ENCODE assay signal across 14 cellular contexts in genomic region chr11:35893796-35894475, GRCh38. TPM values are rescaled to one million over a fixed set of nuclear protein-coding genes. Genes with fewer than 3 reads are reported as not detected.
DNase-seq lines count a peak whose midpoint lies in the region; ATAC-seq, FAIRE-seq and TF ChIP-seq lines count a peak whose summit lies in the region.
"Had no signal": no experiment of that assay in that cellular context is flagged by ENCODE, and none has a peak within 500 bp of the region (broad histone marks: within the 10 kb centered on the region; RNA-seq: fewer than 3 reads in every experiment).

No MANE protein-coding gene starts in this region.

- TF ChIP-seq CTCF in bronchial epithelial cell (IDR thresholded peaks at IDR 0.05; ENCODE audit: insufficient read depth, low read length, severe bottlenecking) (no peak), mucosa of descending colon (IDR thresholded peaks at IDR 0.05) (no peak), stomach (IDR thresholded peaks at IDR 0.05) (no peak)

- no peak for TF ChIP-seq EP300 in stomach (IDR thresholded peaks at IDR 0.05)

- no peak for TF ChIP-seq POLR2A in stomach (IDR thresholded peaks at IDR 0.05)

- 35 to 47% (median 38%) methylated on average over 8 of the region's 8 CpGs for WGBS in stomach, 5 donors

- DNase-seq in DMS79 treated with DMSO at 0.1 percent for 48 hours (lab: John Stamatoyannopoulos, UW) (peak; percentile 88), NCI-H1105 treated with DMSO at 0.1 percent for 48 hours (lab: John Stamatoyannopoulos, UW) (peak; percentile 76), bronchial epithelial cell (ENCODE audit: low read depth) (peak; percentile 96), mucosa of descending colon (peak in 2 of 3 donors; percentile 13 to 36), stomach (no peak), UCSD-AML1 (lab: John Stamatoyannopoulos, UW; ENCODE audit: unreplicated experiment) (no peak), NCI-H748 (lab: John Stamatoyannopoulos, UW; ENCODE audit: unreplicated experiment) (no peak)
- DNase-seq: activated CD4-positive, CD25-positive, alpha-beta regulatory T cell treated with anti-CD3 and anti-CD28 coated beads, Interleukin-2, amount 50 U/mL, for 72 hours; effector memory CD8-positive, alpha-beta T cell; MM.1S; stimulated activated CD4-positive, alpha-beta T cell treated with anti-CD3 and anti-CD28 coated beads, Interleukin-2, amount 100 ng/mL, for 48 hours; stimulated activated naive B cell treated with anti-CD40 and anti-IgM and Interleukin-4, amounts not matched to agents 10 μg/mL and 1 μg/mL and 100 μg/mL, for 72 hours had no signal

- intact Hi-C loops in mucosa of descending colon (cut with DNase I, micrococcal nuclease), result no loop called here
- intact Hi-C loops in stomach (cut with DNase I; ENCODE audit: low total_unique reads), result no loop called here

- no peaks in the 10 kb centered on the region for H3K36me3 ChIP-seq in bronchial epithelial cell (ENCODE audit: control insufficient read depth, insufficient read depth, low read length)
- no peaks in the 10 kb centered on the region for H3K36me3 ChIP-seq in mucosa of descending colon (ENCODE audit: low read depth)
- no peaks in the 10 kb centered on the region for H3K36me3 ChIP-seq in stomach
- H3K36me3 ChIP-seq: BLaER1 treated with 17β-estradiol and CSF1 and Interleukin-3, amounts not matched to agents 10 nM and 100 nM had no signal

- ATAC-seq in mucosa of descending colon (peak; percentile 89), HG03460 (IDR thresholded peaks at IDR 0.05; ENCODE audit: unreplicated experiment) (no peak)
- ATAC-seq: effector memory CD8-positive, alpha-beta T cell; stimulated activated naive B cell treated with anti-CD40 and anti-IgM and Interleukin-4, amounts not matched to agents 10 μg/mL and 1 μg/mL and 100 μg/mL, for 72 hours had no signal

- H3K4me1 ChIP-seq in mucosa of descending colon (ENCODE audit: low read depth) (no peaks in the 10 kb centered on the region), stomach (no peaks in the 10 kb centered on the region)
- H3K4me1 ChIP-seq: BLaER1 treated with 17β-estradiol and CSF1 and Interleukin-3, amounts not matched to agents 10 nM and 100 nM had no signal

- H3K27ac ChIP-seq in stomach, result no peak overlapping the region
- H3K27ac ChIP-seq: BLaER1 treated with 17β-estradiol and CSF1 and Interleukin-3, amounts not matched to agents 10 nM and 100 nM had no signal

- H3K9me3 ChIP-seq in mucosa of descending colon, result no peaks in the 10 kb centered on the region
- no peaks in the 10 kb centered on the region for H3K9me3 ChIP-seq in stomach

- peak; percentile 99 for FAIRE-seq in bronchial epithelial cell (lab: Jason Lieb, UNC)

- H3K4me3 ChIP-seq in bronchial epithelial cell (ENCODE audit: low read depth, low read length) (no peak overlapping the region), mucosa of descending colon (no peak overlapping the region), stomach (no peak overlapping the region)
- H3K4me3 ChIP-seq: BLaER1 treated with 17β-estradiol and CSF1 and Interleukin-3, amounts not matched to agents 10 nM and 100 nM had no signal

- H3K27me3 ChIP-seq in bronchial epithelial cell (ENCODE audit: control insufficient read depth, insufficient read depth, low read length) (peaks cover 3% of the 10 kb centered on the region), stomach (no peaks in the 10 kb centered on the region)
- H3K27me3 ChIP-seq: BLaER1 treated with 17β-estradiol and CSF1 and Interleukin-3, amounts not matched to agents 10 nM and 100 nM had no signal

RNA-seq across cellular contexts. Expression of gene LDLRAD3, which starts 49.9 kb away (rescaled TPM):
- total RNA-seq in bronchial epithelial cell (4.7 and 6.3 TPM in 2 replicates), mucosa of descending colon (1 to 10 TPM; 1.0 to 8.1 (median 2.0) TPM), stomach (10 to 100 TPM in 3 of 5 donors, 1 to 10 TPM in 2; 5.9 to 22.8 (median 11.3) TPM)
- 1 to 10 TPM; 2.0 to 3.4 (median 2.6) TPM for polyA plus RNA-seq in stomach

Comparison
In these comparisons a context has a peak if more than half of its experiments do, and no peak if none do; other contexts are left out.
1. DNase-seq: peak in DMS79 treated with DMSO at 0.1 percent for 48 hours (single experiment), NCI-H1105 treated with DMSO at 0.1 percent for 48 hours (single experiment), bronchial epithelial cell (single experiment) and mucosa of descending colon (2 of 3); none in stomach (single experiment), UCSD-AML1 (single experiment) and NCI-H748 (single experiment).